ENCODE assay signal across 10 cellular contexts in genomic region chr4:139692300-139693012, GRCh38. TPM values are rescaled to one million over a fixed set of nuclear protein-coding genes. Genes with fewer than 3 reads are reported as not detected.
DNase-seq lines count a peak whose midpoint lies in the region; ATAC-seq and TF ChIP-seq lines count a peak whose summit lies in the region.
"Had no signal": no experiment of that assay in that cellular context is flagged by ENCODE, and none has a peak within 500 bp of the region (broad histone marks: within the 10 kb centered on the region; RNA-seq: fewer than 3 reads in every experiment).

No MANE protein-coding gene starts in this region.

- no peak overlapping the region for H3K4me3 Mint-ChIP-seq in activated CD4-positive, alpha-beta T cell treated with anti-CD3 and anti-CD28 coated beads, Interleukin-2, amount 10 ng/mL, durations not matched to agents 24 days and 14 days
- H3K4me3 Mint-ChIP-seq in activated T-helper 17 cell treated with anti-CD3 and anti-CD28 coated beads, Interleukin-2, amount 50 U/mL, for 72 hours = no peak overlapping the region
- H3K4me3 Mint-ChIP-seq in activated CD8-positive, alpha-beta memory T cell treated with anti-CD3 and anti-CD28 coated beads, Interleukin-2, amount 10 ng/mL, durations not matched to agents 7 days and 5 days = no peak overlapping the region
- H3K4me3 Mint-ChIP-seq: activated B cell treated with CpG ODN at 0.5 μM for 24 hours, natural killer cell had no signal

- in situ Hi-C loops in GM13977 (cut with MboI; ENCODE audit: low pct_unique_long_range_greater_than_20kb, low sequenced_read_pairs, unreplicated experiment) = no loop called here

- ATAC-seq in activated T-helper 17 cell treated with anti-CD3 and anti-CD28 coated beads, Interleukin-2, amount 50 U/mL, for 72 hours (replicated peaks) = no peak
- ATAC-seq in activated CD8-positive, alpha-beta memory T cell treated with anti-CD3 and anti-CD28 coated beads, Interleukin-2, amount 10 ng/mL, durations not matched to agents 7 days and 5 days = no peak
- ATAC-seq: natural killer cell had no signal

- H3K36me3 Mint-ChIP-seq in activated CD4-positive, alpha-beta T cell treated with anti-CD3 and anti-CD28 coated beads, Interleukin-2, amount 10 ng/mL, durations not matched to agents 24 days and 14 days (ENCODE audit: low read depth) = peaks cover 19% of the 10 kb centered on the region
- no peaks in the 10 kb centered on the region for H3K36me3 Mint-ChIP-seq in activated T-helper 17 cell treated with anti-CD3 and anti-CD28 coated beads, Interleukin-2, amount 50 U/mL, for 72 hours (ENCODE audit: low read depth)
- H3K36me3 Mint-ChIP-seq in activated CD8-positive, alpha-beta memory T cell treated with anti-CD3 and anti-CD28 coated beads, Interleukin-2, amount 10 ng/mL, durations not matched to agents 7 days and 5 days = peaks cover 4% of the 10 kb centered on the region

- peaks cover 6% of the 10 kb centered on the region for H3K9me3 Mint-ChIP-seq in activated CD4-positive, alpha-beta T cell treated with anti-CD3 and anti-CD28 coated beads, Interleukin-2, amount 10 ng/mL, durations not matched to agents 24 days and 14 days
- H3K9me3 Mint-ChIP-seq in activated T-helper 17 cell treated with anti-CD3 and anti-CD28 coated beads, Interleukin-2, amount 50 U/mL, for 72 hours = peaks cover 3% of the 10 kb centered on the region
- no peaks in the 10 kb centered on the region for H3K9me3 Mint-ChIP-seq in activated CD8-positive, alpha-beta memory T cell treated with anti-CD3 and anti-CD28 coated beads, Interleukin-2, amount 10 ng/mL, durations not matched to agents 7 days and 5 days (ENCODE audit: low read depth)
- H3K9me3 Mint-ChIP-seq: natural killer cell had no signal

- TF ChIP-seq CTCF in GM13977 (IDR thresholded peaks at IDR 0.05; ENCODE audit: extremely low read depth, insufficient read depth, missing control alignments) (peak; percentile 30), retinal pigment epithelial cell (conservative IDR thresholded peaks at IDR 0.05; ENCODE audit: low read depth, low read length) (peak; percentile 38)

- intact Hi-C loops in activated CD4-positive, alpha-beta T cell treated with anti-CD3 and anti-CD28 coated beads, Interleukin-2, amount 10 ng/mL, durations not matched to agents 24 days and 14 days (cut with micrococcal nuclease) = no loop called here

- TF ChIP-seq POLR2A in erythroblast (IDR thresholded peaks at IDR 0.05; ENCODE audit: low read length) = no peak

- peaks cover 4% of the 10 kb centered on the region for H3K4me1 Mint-ChIP-seq in activated CD4-positive, alpha-beta T cell treated with anti-CD3 and anti-CD28 coated beads, Interleukin-2, amount 10 ng/mL, durations not matched to agents 24 days and 14 days
- no peaks in the 10 kb centered on the region for H3K4me1 Mint-ChIP-seq in activated T-helper 17 cell treated with anti-CD3 and anti-CD28 coated beads, Interleukin-2, amount 50 U/mL, for 72 hours
- H3K4me1 Mint-ChIP-seq in activated CD8-positive, alpha-beta memory T cell treated with anti-CD3 and anti-CD28 coated beads, Interleukin-2, amount 10 ng/mL, durations not matched to agents 7 days and 5 days = no peaks in the 10 kb centered on the region
- H3K4me1 Mint-ChIP-seq: natural killer cell had no signal

- no peak overlapping the region for H3K4me3 ChIP-seq in retinal pigment epithelial cell (ENCODE audit: low read length)
- H3K4me3 ChIP-seq: coronary artery had no signal

- no peaks in the 10 kb centered on the region for H3K27me3 Mint-ChIP-seq in activated CD4-positive, alpha-beta T cell treated with anti-CD3 and anti-CD28 coated beads, Interleukin-2, amount 10 ng/mL, durations not matched to agents 24 days and 14 days
- H3K27me3 Mint-ChIP-seq in activated T-helper 17 cell treated with anti-CD3 and anti-CD28 coated beads, Interleukin-2, amount 50 U/mL, for 72 hours = no peaks in the 10 kb centered on the region
- H3K27me3 Mint-ChIP-seq in activated CD8-positive, alpha-beta memory T cell treated with anti-CD3 and anti-CD28 coated beads, Interleukin-2, amount 10 ng/mL, durations not matched to agents 7 days and 5 days = no peaks in the 10 kb centered on the region
- H3K27me3 Mint-ChIP-seq: activated B cell treated with CpG ODN at 0.5 μM for 24 hours had no signal

- DNase-seq in GM13977 (ENCODE audit: low spot score) = no peak
- peak; percentile 84 for DNase-seq in NCI-H1694 treated with DMSO at 0.1 percent for 48 hours (lab: John Stamatoyannopoulos, UW)
- DNase-seq in erythroblast (lab: John Stamatoyannopoulos, UW) = peak; percentile 26 to 51
- no peak for DNase-seq in retinal pigment epithelial cell (ENCODE audit: low read depth)
- no peak for DNase-seq in activated CD4-positive, alpha-beta T cell treated with anti-CD3 and anti-CD28 coated beads, Interleukin-2, amount 10 ng/mL, durations not matched to agents 24 days and 14 days
- DNase-seq in activated CD8-positive, alpha-beta memory T cell treated with anti-CD3 and anti-CD28 coated beads, Interleukin-2, amount 10 ng/mL, durations not matched to agents 7 days and 5 days = no peak
- DNase-seq: activated B cell treated with CpG ODN at 0.5 μM for 24 hours, natural killer cell had no signal

- CTCF ChIA-PET in activated CD8-positive, alpha-beta memory T cell treated with anti-CD3 and anti-CD28 coated beads, Interleukin-2, amount 10 ng/mL, durations not matched to agents 7 days and 5 days (lab: Charles Lee) = no interaction called here

- H3K27ac Mint-ChIP-seq in activated CD4-positive, alpha-beta T cell treated with anti-CD3 and anti-CD28 coated beads, Interleukin-2, amount 10 ng/mL, durations not matched to agents 24 days and 14 days = no peak overlapping the region
- no peak overlapping the region for H3K27ac Mint-ChIP-seq in activated T-helper 17 cell treated with anti-CD3 and anti-CD28 coated beads, Interleukin-2, amount 50 U/mL, for 72 hours
- no peak overlapping the region for H3K27ac Mint-ChIP-seq in activated CD8-positive, alpha-beta memory T cell treated with anti-CD3 and anti-CD28 coated beads, Interleukin-2, amount 10 ng/mL, durations not matched to agents 7 days and 5 days
- H3K27ac Mint-ChIP-seq: activated B cell treated with CpG ODN at 0.5 μM for 24 hours, natural killer cell had no signal

RNA-seq across cellular contexts. Expression of gene MGST2, which starts 26.8 kb away (rescaled TPM):
- total RNA-seq in activated CD4-positive, alpha-beta T cell treated with anti-CD3 and anti-CD28 coated beads, Interleukin-2, amount 10 ng/mL, durations not matched to agents 24 days and 14 days = 26.5 and 35.1 TPM in 2 replicates
- total RNA-seq in activated T-helper 17 cell treated with anti-CD3 and anti-CD28 coated beads, Interleukin-2, amount 50 U/mL, for 72 hours = 10 to 100 TPM; 29.2 to 32.0 TPM
- total RNA-seq in activated CD8-positive, alpha-beta memory T cell treated with anti-CD3 and anti-CD28 coated beads, Interleukin-2, amount 10 ng/mL, durations not matched to agents 7 days and 5 days = 10 to 100 TPM; 10.2 to 21.1 TPM

Comparison
In these comparisons a context has a peak if more than half of its experiments do, and no peak if none do; other contexts are left out.
1. DNase-seq: peak in NCI-H1694 treated with DMSO at 0.1 percent for 48 hours (single experiment) and erythroblast (2 of 2); none in GM13977 (single experiment), retinal pigment epithelial cell (single experiment), activated CD4-positive, alpha-beta T cell treated with anti-CD3 and anti-CD28 coated beads, Interleukin-2, amount 10 ng/mL, durations not matched to agents 24 days and 14 days (single experiment) and activated CD8-positive, alpha-beta memory T cell treated with anti-CD3 and anti-CD28 coated beads, Interleukin-2, amount 10 ng/mL, durations not matched to agents 7 days and 5 days (single experiment).